Comparison of ENCODE assay signal across 8 cellular contexts in the genomic region with DNA sequence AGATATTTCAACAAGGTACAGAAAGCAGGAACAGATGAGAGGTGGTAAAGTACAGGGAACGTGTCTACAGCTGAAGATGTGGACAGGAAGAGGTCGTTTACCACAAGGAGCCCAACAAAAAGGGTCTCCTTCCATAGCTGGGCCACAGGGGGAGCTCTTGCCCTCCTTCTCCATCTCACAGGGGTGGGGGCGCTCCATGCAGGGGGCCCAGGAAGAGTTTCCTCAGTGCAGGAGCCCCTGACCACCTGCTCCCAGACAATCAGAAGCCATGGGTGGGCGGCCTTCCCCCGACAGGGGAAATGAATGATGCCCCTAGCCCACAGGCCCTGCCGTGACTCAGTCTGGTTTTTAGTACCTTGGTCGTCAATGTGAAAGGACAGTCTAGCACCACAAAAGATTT.
DNase-seq lines count a peak whose midpoint lies in the region; ATAC-seq, FAIRE-seq and TF ChIP-seq lines count a peak whose summit lies in the region.

No MANE protein-coding gene starts in this region.

- H4K20me1 ChIP-seq in GM23338 (replicated peaks; ENCODE audit: insufficient read depth), result no peaks in the 10 kb centered on the region

- peaks cover 20% of the 10 kb centered on the region for H3K4me1 Mint-ChIP-seq in GM23338

- peak; percentile 76 for TF ChIP-seq CTCF in GM06990 (IDR thresholded peaks at IDR 0.05; ENCODE audit: insufficient read depth, low read length, poor library complexity, severe bottlenecking)
- TF ChIP-seq CTCF in GM23338 (conservative IDR thresholded peaks at IDR 0.05; ENCODE audit: low read depth in 2 of 2), result peak; percentile 76 to 86

- 0 out of 3 replicates have a peak, but pooled peaks cover 2% of the 10 kb centered on the region for H3K9me3 Mint-ChIP-seq in GM23338

- ATAC-seq in GM23338 (peak; percentile 98), HG02588 (IDR thresholded peaks at IDR 0.05; ENCODE audit: unreplicated experiment) (no peak)

- H3K36me3 Mint-ChIP-seq in GM23338 (ENCODE audit: low read depth), result no peaks in the 10 kb centered on the region

- no peak overlapping the region for H3K27ac Mint-ChIP-seq in GM23338

- no peaks in the 10 kb centered on the region for H3K9me2 ChIP-seq in GM23338 (ENCODE audit: insufficient read depth)

- peak overlapping the region; percentile 9; the same call in 1 of the 2 replicates for H2AFZ ChIP-seq in GM23338

- DNase-seq in GM06990 (ENCODE audit: extremely low read depth, insufficient read length), result no peak
- peak; percentile 87 for DNase-seq in GM23338 (ENCODE audit: low spot score)
- DNase-seq in SKM-1 treated with dmso at 0.1 percent for 144 hours (lab: John Stamatoyannopoulos, UW; ENCODE audit: unreplicated experiment), result peak; percentile 58
- peak; percentile 66 for DNase-seq in left kidney (ENCODE audit: low read depth, low spot score)
- DNase-seq in AG20443 (ENCODE audit: low spot score), result no peak
- no peak for DNase-seq in urothelium cell line (ENCODE audit: low spot score)
- DNase-seq in DMS153 treated with DMSO at 0.1 percent for 48 hours (lab: John Stamatoyannopoulos, UW; ENCODE audit: unreplicated experiment), result no peak

- no peaks in the 10 kb centered on the region for H3F3A ChIP-seq in GM23338 (replicated peaks; ENCODE audit: low read depth)

- H3K27me3 ChIP-seq in GM06990 (replicated peaks; ENCODE audit: control insufficient read depth, insufficient read depth, low read length), result peaks cover 1% of the 10 kb centered on the region
- H3K27me3 ChIP-seq in GM23338 (ENCODE audit: insufficient read depth), result no peaks in the 10 kb centered on the region

- H3K4me2 ChIP-seq in GM23338, result no peak overlapping the region

- no peak overlapping the region for H3K4me3 Mint-ChIP-seq in GM23338

- H3K27me3 Mint-ChIP-seq in GM23338 (ENCODE audit: insufficient read depth, low read depth, poor library complexity), result peaks cover 2% of the 10 kb centered on the region

- peaks cover 10% of the 10 kb centered on the region for H3K4me1 ChIP-seq in GM23338 (ENCODE audit: insufficient read depth)

- no peak overlapping the region for H3K27ac ChIP-seq in GM23338 (ENCODE audit: low read depth)

- no peak for FAIRE-seq in urothelium cell line (lab: Jason Lieb, UNC)

- no peaks in the 10 kb centered on the region for H3K79me2 ChIP-seq in GM23338 (replicated peaks; ENCODE audit: insufficient read depth)

- H3K36me3 ChIP-seq in GM06990 (ENCODE audit: control insufficient read depth, insufficient read depth, low read length), result no peaks in the 10 kb centered on the region
- H3K36me3 ChIP-seq in GM23338 (ENCODE audit: insufficient read depth), result no peaks in the 10 kb centered on the region

- H3K4me3 ChIP-seq in GM06990 (replicated peaks; ENCODE audit: low read depth, low read length) (no peak overlapping the region), GM23338 (no peak overlapping the region)

TF ChIP-seq in GM23338, 12 proteins besides CTCF, POLR2A, EP300 and RAD21:
- TF ChIP-seq ZNF331 (CRISPR knock-in tag; IDR thresholded peaks at IDR 0.05; ENCODE audit: low read depth) (no peak), NANOG (IDR thresholded peaks at IDR 0.05; ENCODE audit: borderline replicate concordance) (no peak), ZNF114 (CRISPR knock-in tag; IDR thresholded peaks at IDR 0.05) (no peak), STAT1 (IDR thresholded peaks at IDR 0.05; ENCODE audit: unreplicated experiment) (no peak)
- TF ChIP-seq, protein P1, sequence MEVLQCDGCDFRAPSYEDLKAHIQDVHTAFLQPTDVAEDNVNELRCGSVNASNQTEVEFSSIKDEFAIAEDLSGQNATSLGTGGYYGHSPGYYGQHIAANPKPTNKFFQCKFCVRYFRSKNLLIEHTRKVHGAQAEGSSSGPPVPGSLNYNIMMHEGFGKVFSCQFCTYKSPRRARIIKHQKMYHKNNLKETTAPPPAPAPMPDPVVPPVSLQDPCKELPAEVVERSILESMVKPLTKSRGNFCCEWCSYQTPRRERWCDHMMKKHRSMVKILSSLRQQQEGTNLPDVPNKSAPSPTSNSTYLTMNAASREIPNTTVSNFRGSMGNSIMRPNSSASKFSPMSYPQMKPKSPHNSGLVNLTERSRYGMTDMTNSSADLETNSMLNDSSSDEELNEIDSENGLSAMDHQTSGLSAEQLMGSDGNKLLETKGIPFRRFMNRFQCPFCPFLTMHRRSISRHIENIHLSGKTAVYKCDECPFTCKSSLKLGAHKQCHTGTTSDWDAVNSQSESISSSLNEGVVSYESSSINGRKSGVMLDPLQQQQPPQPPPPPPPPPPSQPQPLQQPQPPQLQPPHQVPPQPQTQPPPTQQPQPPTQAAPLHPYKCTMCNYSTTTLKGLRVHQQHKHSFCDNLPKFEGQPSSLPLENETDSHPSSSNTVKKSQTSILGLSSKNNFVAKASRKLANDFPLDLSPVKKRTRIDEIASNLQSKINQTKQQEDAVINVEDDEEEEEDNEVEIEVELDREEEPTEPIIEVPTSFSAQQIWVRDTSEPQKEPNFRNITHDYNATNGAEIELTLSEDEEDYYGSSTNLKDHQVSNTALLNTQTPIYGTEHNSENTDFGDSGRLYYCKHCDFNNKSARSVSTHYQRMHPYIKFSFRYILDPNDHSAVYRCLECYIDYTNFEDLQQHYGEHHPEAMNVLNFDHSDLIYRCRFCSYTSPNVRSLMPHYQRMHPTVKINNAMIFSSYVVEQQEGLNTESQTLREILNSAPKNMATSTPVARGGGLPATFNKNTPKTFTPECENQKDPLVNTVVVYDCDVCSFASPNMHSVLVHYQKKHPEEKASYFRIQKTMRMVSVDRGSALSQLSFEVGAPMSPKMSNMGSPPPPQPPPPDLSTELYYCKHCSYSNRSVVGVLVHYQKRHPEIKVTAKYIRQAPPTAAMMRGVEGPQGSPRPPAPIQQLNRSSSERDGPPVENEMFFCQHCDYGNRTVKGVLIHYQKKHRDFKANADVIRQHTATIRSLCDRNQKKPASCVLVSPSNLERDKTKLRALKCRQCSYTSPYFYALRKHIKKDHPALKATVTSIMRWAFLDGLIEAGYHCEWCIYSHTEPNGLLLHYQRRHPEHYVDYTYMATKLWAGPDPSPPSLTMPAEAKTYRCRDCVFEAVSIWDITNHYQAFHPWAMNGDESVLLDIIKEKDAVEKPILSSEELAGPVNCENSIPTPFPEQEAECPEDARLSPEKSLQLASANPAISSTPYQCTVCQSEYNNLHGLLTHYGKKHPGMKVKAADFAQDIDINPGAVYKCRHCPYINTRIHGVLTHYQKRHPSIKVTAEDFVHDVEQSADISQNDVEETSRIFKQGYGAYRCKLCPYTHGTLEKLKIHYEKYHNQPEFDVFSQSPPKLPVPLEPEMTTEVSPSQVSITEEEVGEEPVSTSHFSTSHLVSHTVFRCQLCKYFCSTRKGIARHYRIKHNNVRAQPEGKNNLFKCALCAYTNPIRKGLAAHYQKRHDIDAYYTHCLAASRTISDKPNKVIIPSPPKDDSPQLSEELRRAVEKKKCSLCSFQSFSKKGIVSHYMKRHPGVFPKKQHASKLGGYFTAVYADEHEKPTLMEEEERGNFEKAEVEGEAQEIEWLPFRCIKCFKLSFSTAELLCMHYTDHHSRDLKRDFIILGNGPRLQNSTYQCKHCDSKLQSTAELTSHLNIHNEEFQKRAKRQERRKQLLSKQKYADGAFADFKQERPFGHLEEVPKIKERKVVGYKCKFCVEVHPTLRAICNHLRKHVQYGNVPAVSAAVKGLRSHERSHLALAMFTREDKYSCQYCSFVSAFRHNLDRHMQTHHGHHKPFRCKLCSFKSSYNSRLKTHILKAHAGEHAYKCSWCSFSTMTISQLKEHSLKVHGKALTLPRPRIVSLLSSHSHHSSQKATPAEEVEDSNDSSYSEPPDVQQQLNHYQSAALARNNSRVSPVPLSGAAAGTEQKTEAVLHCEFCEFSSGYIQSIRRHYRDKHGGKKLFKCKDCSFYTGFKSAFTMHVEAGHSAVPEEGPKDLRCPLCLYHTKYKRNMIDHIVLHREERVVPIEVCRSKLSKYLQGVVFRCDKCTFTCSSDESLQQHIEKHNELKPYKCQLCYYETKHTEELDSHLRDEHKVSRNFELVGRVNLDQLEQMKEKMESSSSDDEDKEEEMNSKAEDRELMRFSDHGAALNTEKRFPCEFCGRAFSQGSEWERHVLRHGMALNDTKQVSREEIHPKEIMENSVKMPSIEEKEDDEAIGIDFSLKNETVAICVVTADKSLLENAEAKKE (CRISPR knock-in tag; IDR thresholded peaks at IDR 0.05), result 0 out of 2 replicates have a peak, but pooled peaks have one; percentile 31

Comparison
In these comparisons a context has a peak if more than half of its experiments do, and no peak if none do; other contexts are left out.
1. DNase-seq: peak in GM23338 (single experiment), SKM-1 treated with dmso at 0.1 percent for 144 hours (single experiment) and left kidney (single experiment); none in GM06990 (single experiment), AG20443 (single experiment), urothelium cell line (single experiment) and DMS153 treated with DMSO at 0.1 percent for 48 hours (single experiment).